Comparison of ENCODE assay signal across 18 cellular contexts in the genomic region with DNA sequence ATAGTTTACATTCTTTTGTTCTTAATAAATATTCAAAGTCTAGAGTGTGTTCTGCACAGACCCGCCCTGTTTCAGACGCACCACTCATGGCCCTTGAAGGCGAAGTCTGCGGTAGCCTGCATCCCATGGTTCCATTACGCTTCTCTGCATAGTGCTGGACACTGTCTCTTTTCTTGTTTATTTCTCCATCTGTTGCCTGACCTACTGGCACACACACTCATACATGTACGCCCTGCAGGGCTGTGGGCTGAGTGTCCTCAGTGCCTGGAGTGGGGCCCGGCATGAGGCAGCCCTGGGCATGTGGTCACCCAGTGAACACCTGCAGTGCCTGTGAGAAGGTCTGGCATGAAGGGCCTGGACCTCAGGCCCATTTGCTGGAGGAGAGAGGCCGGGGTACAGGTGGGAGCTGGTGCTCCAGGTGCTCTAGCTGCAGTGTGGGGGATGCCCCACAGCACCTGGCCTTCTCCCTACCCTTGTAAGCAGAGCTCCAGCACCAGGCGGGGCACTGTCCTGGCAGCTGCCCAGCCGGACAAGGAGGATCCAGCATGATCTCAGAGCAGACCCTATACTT.
A peak's percentile ranks its signal among the peaks of the same experiment; 100 is the strongest.
DNase-seq lines count a peak whose midpoint lies in the region; ATAC-seq, FAIRE-seq and TF ChIP-seq lines count a peak whose summit lies in the region.
"Had no signal": no experiment of that assay in that cellular context is flagged by ENCODE, and none has a peak within 500 bp of the region (broad histone marks: within the 10 kb centered on the region; RNA-seq: fewer than 3 reads in every experiment).

No MANE protein-coding gene starts in this region.

- no peaks in the 10 kb centered on the region for H3K27me3 ChIP-seq in upper lobe of left lung
- H3K27me3 ChIP-seq: body of pancreas, esophagus muscularis mucosa, SJCRH30 had no signal

- no peak overlapping the region for H3K27ac Mint-ChIP-seq in activated naive CD8-positive, alpha-beta T cell treated with anti-CD3 and anti-CD28 coated beads, Interleukin-2, amount 10 ng/mL, durations not matched to agents 7 days and 5 days
- no peak overlapping the region for H3K27ac Mint-ChIP-seq in activated naive CD8-positive, alpha-beta T cell treated with anti-CD3 and anti-CD28 coated beads, Interleukin-2, amount 50 U/mL, for 24 hours

- H3K4me3 Mint-ChIP-seq in activated naive CD8-positive, alpha-beta T cell treated with anti-CD3 and anti-CD28 coated beads, Interleukin-2, amount 10 ng/mL, durations not matched to agents 7 days and 5 days = no peak overlapping the region
- no peak overlapping the region for H3K4me3 Mint-ChIP-seq in activated naive CD8-positive, alpha-beta T cell treated with anti-CD3 and anti-CD28 coated beads, Interleukin-2, amount 50 U/mL, for 24 hours

- no peaks in the 10 kb centered on the region for H3K9me3 Mint-ChIP-seq in activated naive CD8-positive, alpha-beta T cell treated with anti-CD3 and anti-CD28 coated beads, Interleukin-2, amount 10 ng/mL, durations not matched to agents 7 days and 5 days
- H3K9me3 Mint-ChIP-seq in activated naive CD8-positive, alpha-beta T cell treated with anti-CD3 and anti-CD28 coated beads, Interleukin-2, amount 50 U/mL, for 24 hours = no peaks in the 10 kb centered on the region

- WGBS in upper lobe of left lung, 2 donors = 91 to 98% methylated on average over 10 of the region's 10 CpGs

- TF ChIP-seq CTCF in kidney (IDR thresholded peaks at IDR 0.05; ENCODE audit: borderline replicate concordance, extremely low read depth, insufficient read depth) (no peak), upper lobe of left lung (IDR thresholded peaks at IDR 0.05) (no peak)

- POLR2A ChIA-PET in activated naive CD8-positive, alpha-beta T cell treated with anti-CD3 and anti-CD28 coated beads, Interleukin-2, amount 10 ng/mL, durations not matched to agents 7 days and 5 days (lab: Charles Lee) = no interaction called here

- no peak overlapping the region for H3K4me3 ChIP-seq in kidney (ENCODE audit: low read length in 2 of 2)
- no peak overlapping the region for H3K4me3 ChIP-seq in upper lobe of left lung
- H3K4me3 ChIP-seq: body of pancreas, esophagus muscularis mucosa, SJCRH30 had no signal

- H3K9me3 ChIP-seq in kidney (ENCODE audit: control insufficient read depth in 1 of 2, low read length in 2 of 2) (no peaks in the 10 kb centered on the region), upper lobe of left lung (no peaks in the 10 kb centered on the region)
- H3K9me3 ChIP-seq: body of pancreas, esophagus muscularis mucosa, SJCRH30 had no signal

- intact Hi-C loops in kidney (cut with DNase I) = no loop called here

- no peaks in the 10 kb centered on the region for H3K4me1 Mint-ChIP-seq in activated naive CD8-positive, alpha-beta T cell treated with anti-CD3 and anti-CD28 coated beads, Interleukin-2, amount 10 ng/mL, durations not matched to agents 7 days and 5 days
- no peaks in the 10 kb centered on the region for H3K4me1 Mint-ChIP-seq in activated naive CD8-positive, alpha-beta T cell treated with anti-CD3 and anti-CD28 coated beads, Interleukin-2, amount 50 U/mL, for 24 hours

- H3K27me3 Mint-ChIP-seq in activated naive CD8-positive, alpha-beta T cell treated with anti-CD3 and anti-CD28 coated beads, Interleukin-2, amount 10 ng/mL, durations not matched to agents 7 days and 5 days = no peaks in the 10 kb centered on the region
- H3K27me3 Mint-ChIP-seq in activated naive CD8-positive, alpha-beta T cell treated with anti-CD3 and anti-CD28 coated beads, Interleukin-2, amount 50 U/mL, for 24 hours = no peaks in the 10 kb centered on the region

- H3K36me3 ChIP-seq in kidney (ENCODE audit: control insufficient read depth in 1 of 2, insufficient read depth in 2 of 2, low read length in 2 of 2) (peaks cover 0 to 3% of the 10 kb centered on the region in 2 donors), upper lobe of left lung (peaks cover 0 to 14% (median 0%) of the 10 kb centered on the region in 4 donors)
- H3K36me3 ChIP-seq: SJCRH30 had no signal

- ATAC-seq in activated naive CD8-positive, alpha-beta T cell treated with anti-CD3 and anti-CD28 coated beads, Interleukin-2, amount 10 ng/mL, durations not matched to agents 7 days and 5 days (ENCODE audit: low read depth) = no peak
- no peak for ATAC-seq in activated naive CD8-positive, alpha-beta T cell treated with anti-CD3 and anti-CD28 coated beads, Interleukin-2, amount 50 U/mL, for 24 hours
- ATAC-seq in upper lobe of left lung (ENCODE audit: low FRiP score in 2 of 2) = no peak
- ATAC-seq in GM21423 (IDR thresholded peaks at IDR 0.05; ENCODE audit: unreplicated experiment) = no peak
- ATAC-seq: activated CD4-positive, CD25-positive, alpha-beta regulatory T cell treated with anti-CD3 and anti-CD28 coated beads, Interleukin-2, amount 50 U/mL, for 24 hours; body of pancreas; stimulated activated naive CD8-positive, alpha-beta T cell treated with anti-CD3 and anti-CD28 coated beads, Interleukin-15, Interleukin-2, amounts not matched to agents 100 U/mL and 50 U/mL, for 24 hours had no signal

- no peak overlapping the region for H3K9ac ChIP-seq in kidney (ENCODE audit: low read length in 2 of 2)

- H3K4me1 ChIP-seq in kidney (ENCODE audit: control insufficient read depth in 1 of 2, insufficient read depth in 1 of 2, low read depth in 1 of 2, low read length in 2 of 2) (no peaks in the 10 kb centered on the region), upper lobe of left lung (peaks cover 0 to 11% (median 0%) of the 10 kb centered on the region in 4 donors)
- H3K4me1 ChIP-seq: body of pancreas had no signal

- peak; percentile 11 for DNase-seq in activated naive CD8-positive, alpha-beta T cell treated with anti-CD3 and anti-CD28 coated beads, Interleukin-2, amount 10 ng/mL, durations not matched to agents 7 days and 5 days
- DNase-seq in activated naive CD8-positive, alpha-beta T cell treated with anti-CD3 and anti-CD28 coated beads, Interleukin-2, amount 50 U/mL, for 24 hours = no peak
- DNase-seq in NCI-H526 treated with DMSO at 0.1 percent for 48 hours (lab: John Stamatoyannopoulos, UW) = peak; percentile 34
- DNase-seq in kidney = peak; percentile 26
- DNase-seq in upper lobe of left lung = peak; percentile 18 to 49
- no peak for DNase-seq in RKO (ENCODE audit: low spot score)
- no peak for DNase-seq in AG08396 (ENCODE audit: low spot score)
- DNase-seq: dermis blood vessel endothelial cell; mesenchymal stem cell; NCI-H1436 treated with DMSO at 0.1 percent for 48 hours; NCI-H446; SJCRH30; stimulated activated naive CD8-positive, alpha-beta T cell treated with anti-CD3 and anti-CD28 coated beads, Interleukin-15, Interleukin-2, amounts not matched to agents 100 U/mL and 50 U/mL, for 24 hours had no signal

- no peak for TF ChIP-seq POLR2A in upper lobe of left lung (IDR thresholded peaks at IDR 0.05)

- no peak overlapping the region for H3K27ac ChIP-seq in kidney (ENCODE audit: low read depth in 2 of 2, low read length in 2 of 2)
- no peak overlapping the region for H3K27ac ChIP-seq in upper lobe of left lung
- H3K27ac ChIP-seq: body of pancreas, esophagus muscularis mucosa, SJCRH30 had no signal

- no peaks in the 10 kb centered on the region for H3K36me3 Mint-ChIP-seq in activated naive CD8-positive, alpha-beta T cell treated with anti-CD3 and anti-CD28 coated beads, Interleukin-2, amount 10 ng/mL, durations not matched to agents 7 days and 5 days
- H3K36me3 Mint-ChIP-seq in activated naive CD8-positive, alpha-beta T cell treated with anti-CD3 and anti-CD28 coated beads, Interleukin-2, amount 50 U/mL, for 24 hours (ENCODE audit: low read depth) = peaks cover 9% of the 10 kb centered on the region

- TF ChIP-seq EP300 in upper lobe of left lung (IDR thresholded peaks at IDR 0.05) = no peak

- FAIRE-seq in kidney (lab: Jason Lieb, UNC) = no peak
- FAIRE-seq: GM19239 had no signal

Comparison
In these comparisons a context has a peak if more than half of its experiments do, and no peak if none do; other contexts are left out.
1. DNase-seq: peak in activated naive CD8-positive, alpha-beta T cell treated with anti-CD3 and anti-CD28 coated beads, Interleukin-2, amount 10 ng/mL, durations not matched to agents 7 days and 5 days (single experiment), NCI-H526 treated with DMSO at 0.1 percent for 48 hours (single experiment), kidney (single experiment) and upper lobe of left lung (2 of 2); none in activated naive CD8-positive, alpha-beta T cell treated with anti-CD3 and anti-CD28 coated beads, Interleukin-2, amount 50 U/mL, for 24 hours (single experiment), RKO (single experiment) and AG08396 (single experiment).